13 cellular contexts compared by ENCODE assay signal in genomic region chr18:54822872-54823845, GRCh38. TPM values are rescaled to one million over a fixed set of nuclear protein-coding genes. Genes with fewer than 3 reads are reported as not detected.
A peak's percentile ranks its signal among the peaks of the same experiment; 100 is the strongest.
DNase-seq lines count a peak whose midpoint lies in the region; ATAC-seq and TF ChIP-seq lines count a peak whose summit lies in the region.
"Had no signal": no experiment of that assay in that cellular context is flagged by ENCODE, and none has a peak within 500 bp of the region (broad histone marks: within the 10 kb centered on the region; RNA-seq: fewer than 3 reads in every experiment).

No MANE protein-coding gene starts in this region.

- peak overlapping the region; percentile 56 to 71 for H4K8ac ChIP-seq in IMR-90 (ENCODE audit: low read depth in 2 of 2, low read length in 2 of 2)

- peaks cover 6% of the 10 kb centered on the region for H3K4me1 Mint-ChIP-seq in activated CD4-positive, alpha-beta memory T cell treated with anti-CD3 and anti-CD28 coated beads, Interleukin-2, amount 10 ng/mL, durations not matched to agents 7 days and 5 days
- H3K4me1 Mint-ChIP-seq: IgD-negative memory B cell had no signal

- POLR2A ChIA-PET in AG04449 (lab: Yijun Ruan, JAX) = interaction anchor here (0.6 to 0.7 kb wide), 2 partner anchors 18 to 143 kb away, joined by 3 read pairs; no protein-coding TSS in a partner anchor
- POLR2A ChIA-PET in IMR-90 (lab: Charles Lee; ENCODE audit: unreplicated experiment) = no interaction called here
- POLR2A ChIA-PET in activated CD4-positive, alpha-beta memory T cell treated with anti-CD3 and anti-CD28 coated beads, Interleukin-2, amount 10 ng/mL, durations not matched to agents 7 days and 5 days (lab: Charles Lee) = no interaction called here

- H3K4me2 ChIP-seq in IMR-90 (ENCODE audit: low read depth, low read length) = peak overlapping the region; percentile 64

- H3K9me3 ChIP-seq in IMR-90 (ENCODE audit: control insufficient read depth, insufficient read depth, low read length) (no peaks in the 10 kb centered on the region), stomach (no peaks in the 10 kb centered on the region)
- H3K9me3 ChIP-seq: heart right ventricle had no signal

- dilution Hi-C loops in IMR-90 (cut with HindIII; ENCODE audit: low sequenced_read_pairs, unreplicated experiment) = no loop called here

- H3K14ac ChIP-seq in IMR-90 (replicated peaks; ENCODE audit: low read depth, low read length) = peak overlapping the region; percentile 64; the same call in 1 of the 2 replicates

- TF ChIP-seq CTCF in AG04449 (IDR thresholded peaks at IDR 0.05; ENCODE audit: insufficient read depth, low read length, missing control alignments) (no peak), IMR-90 (conservative IDR thresholded peaks at IDR 0.05; ENCODE audit: low read depth, low read length) (no peak), stomach (IDR thresholded peaks at IDR 0.05) (no peak)

- peak overlapping the region; percentile 98 for H3K18ac ChIP-seq in IMR-90 (ENCODE audit: low read depth, low read length)

- H3K4ac ChIP-seq in IMR-90 (ENCODE audit: low read depth, low read length) = peak overlapping the region; percentile 38; the same call in 1 of the 2 replicates

- peak overlapping the region; percentile 40; the same call in 1 of the 2 replicates for H4K91ac ChIP-seq in IMR-90 (ENCODE audit: insufficient read depth, low read depth, low read length)

- BruUV-seq in IMR-90 (replicated peaks; lab: Mats Ljungman, UMichigan) = no TSS peak

- H3K23ac ChIP-seq in IMR-90 (ENCODE audit: low read depth, low read length) = peak overlapping the region; percentile 66; the same call in 1 of the 2 replicates

- peaks cover 5% of the 10 kb centered on the region for H3K4me1 ChIP-seq in IMR-90 (ENCODE audit: control insufficient read depth, insufficient read depth, low read length)
- H3K4me1 ChIP-seq in stomach = peaks cover 0 to 9% (median 6%) of the 10 kb centered on the region in 4 donors

- H4K20me1 ChIP-seq in IMR-90 (ENCODE audit: insufficient read depth, low read length) = no peaks in the 10 kb centered on the region

- H3K9ac ChIP-seq in IMR-90 (ENCODE audit: low read depth, low read length) = no peak overlapping the region

- no peak for TF ChIP-seq POLR2A in IMR-90 (IDR thresholded peaks at IDR 0.05; ENCODE audit: low read depth, low read length)
- TF ChIP-seq POLR2A in stomach (IDR thresholded peaks at IDR 0.05) = no peak

- CTCF ChIA-PET in AG04449 (lab: Yijun Ruan, JAX) (no interaction called here), IMR-90 (lab: Yijun Ruan, JAX) (no interaction called here)
- CTCF ChIA-PET in activated CD4-positive, alpha-beta memory T cell treated with anti-CD3 and anti-CD28 coated beads, Interleukin-2, amount 10 ng/mL, durations not matched to agents 7 days and 5 days (lab: Charles Lee) = no interaction called here

- H3K4me3 ChIP-seq in AG04449 (ENCODE audit: low read depth, low read length) (no peak overlapping the region), IMR-90 (ENCODE audit: insufficient read depth, low read depth, low read length) (no peak overlapping the region), stomach (no peak overlapping the region)
- H3K4me3 ChIP-seq: heart right ventricle had no signal

- peak; percentile 84 for DNase-seq in AG04449 (ENCODE audit: low read depth, low spot score)
- DNase-seq in IMR-90 = peak; percentile 92
- peak; percentile 100 for DNase-seq in amniotic epithelial cell (ENCODE audit: low read depth)
- peak; percentile 100 for DNase-seq in iris pigment epithelial cell (ENCODE audit: low read depth)
- DNase-seq in activated CD4-positive, alpha-beta memory T cell treated with anti-CD3 and anti-CD28 coated beads, Interleukin-2, amount 10 ng/mL, durations not matched to agents 7 days and 5 days = no peak
- DNase-seq in GOT3 (lab: John Stamatoyannopoulos, UW) = no peak
- no peak for DNase-seq in stomach
- no peak for DNase-seq in activated CD4-positive, alpha-beta T cell treated with anti-CD3 and anti-CD28 coated beads, Interleukin-2, amount 50 U/mL, for 1 hour
- DNase-seq: heart right ventricle, NCI-H510A had no signal

- H3K4me3 Mint-ChIP-seq in activated CD4-positive, alpha-beta memory T cell treated with anti-CD3 and anti-CD28 coated beads, Interleukin-2, amount 10 ng/mL, durations not matched to agents 7 days and 5 days = no peak overlapping the region
- H3K4me3 Mint-ChIP-seq: IgD-negative memory B cell; T-helper 1 cell treated with Interleukin-12 subunit alpha and Interleukin-12 subunit beta and Interleukin-4 antibody, amounts not matched to agents 30 μg/mL and 1 μg/mL, for 36 hours had no signal

- no peaks in the 10 kb centered on the region for H3K36me3 Mint-ChIP-seq in activated CD4-positive, alpha-beta memory T cell treated with anti-CD3 and anti-CD28 coated beads, Interleukin-2, amount 10 ng/mL, durations not matched to agents 7 days and 5 days (ENCODE audit: low read depth)
- H3K36me3 Mint-ChIP-seq: IgD-negative memory B cell had no signal

- no peak overlapping the region for H2AK5ac ChIP-seq in IMR-90 (ENCODE audit: low read depth, low read length)

- intact Hi-C loops in IMR-90 (cut with micrococcal nuclease) (no loop called here), stomach (cut with DNase I; ENCODE audit: low total_unique reads) (no loop called here)

- H2BK120ac ChIP-seq in IMR-90 (ENCODE audit: low read depth, low read length) = peak overlapping the region; percentile 74

- H2BK20ac ChIP-seq in IMR-90 (ENCODE audit: low read depth, low read length) = peak overlapping the region; percentile 66; the same call in 1 of the 2 replicates

- no peaks in the 10 kb centered on the region for H3K79me1 ChIP-seq in IMR-90 (ENCODE audit: low read depth in 1 of 2, low read length in 2 of 2)

- no peaks in the 10 kb centered on the region for H3K9me3 Mint-ChIP-seq in activated CD4-positive, alpha-beta memory T cell treated with anti-CD3 and anti-CD28 coated beads, Interleukin-2, amount 10 ng/mL, durations not matched to agents 7 days and 5 days
- H3K9me3 Mint-ChIP-seq: T-helper 1 cell treated with Interleukin-12 subunit alpha and Interleukin-12 subunit beta and Interleukin-4 antibody, amounts not matched to agents 30 μg/mL and 1 μg/mL, for 36 hours had no signal

- no peak overlapping the region for H2AFZ ChIP-seq in IMR-90 (replicated peaks; ENCODE audit: low read length, poor library complexity)

- H2BK5ac ChIP-seq in IMR-90 (ENCODE audit: low read depth, low read length, poor library complexity, severe bottlenecking) = peak overlapping the region; percentile 84

- ATAC-seq in IMR-90 (ENCODE audit: low read depth) = peak; percentile 92
- ATAC-seq: heart right ventricle had no signal

- H3K27me3 ChIP-seq in IMR-90 (ENCODE audit: control insufficient read depth, insufficient read depth, low read length) (no peaks in the 10 kb centered on the region; the same call in 1 of the 2 replicates), stomach (no peaks in the 10 kb centered on the region)

- H2AK9ac ChIP-seq in IMR-90 (replicated peaks; ENCODE audit: low read depth, low read length, poor library complexity) = no peak overlapping the region

- H4K5ac ChIP-seq in IMR-90 (ENCODE audit: low read depth, low read length) = peak overlapping the region; percentile 82

- in situ Hi-C loops in IMR-90 (cut with MboI; ENCODE audit: low sequenced_read_pairs) = no loop called here

- peaks cover 2% of the 10 kb centered on the region; the same call in 1 of the 2 replicates for H3K9me1 ChIP-seq in IMR-90 (ENCODE audit: insufficient read depth, low read length)

- TF ChIP-seq EP300 in stomach (IDR thresholded peaks at IDR 0.05) = no peak

- H3K27ac ChIP-seq in IMR-90 (ENCODE audit: insufficient read depth, low read length) (peak overlapping the region; percentile 90; the same call in 1 of the 2 replicates), stomach (peak overlapping the region in 1 of 5 donors; percentile 4)
- H3K27ac ChIP-seq: C4-2B, heart right ventricle had no signal

- H3K27me3 Mint-ChIP-seq in activated CD4-positive, alpha-beta memory T cell treated with anti-CD3 and anti-CD28 coated beads, Interleukin-2, amount 10 ng/mL, durations not matched to agents 7 days and 5 days = peaks cover 3% of the 10 kb centered on the region

- H3K36me3 ChIP-seq in IMR-90 (ENCODE audit: control insufficient read depth, insufficient read depth, low read length) (no peaks in the 10 kb centered on the region), stomach (no peaks in the 10 kb centered on the region)
- H3K36me3 ChIP-seq: heart right ventricle had no signal

- TF ChIP-seq RAD21 in IMR-90 (IDR thresholded peaks at IDR 0.05; ENCODE audit: low read length) = no peak

- H3K56ac ChIP-seq in IMR-90 (ENCODE audit: extremely low read depth, insufficient read depth, low read length) = 0 out of 2 replicates have a peak overlapping the region, but pooled peaks have one; percentile 59

- H3K27ac Mint-ChIP-seq in activated CD4-positive, alpha-beta memory T cell treated with anti-CD3 and anti-CD28 coated beads, Interleukin-2, amount 10 ng/mL, durations not matched to agents 7 days and 5 days = no peak overlapping the region
- H3K27ac Mint-ChIP-seq: IgD-negative memory B cell; T-helper 1 cell treated with Interleukin-12 subunit alpha and Interleukin-12 subunit beta and Interleukin-4 antibody, amounts not matched to agents 30 μg/mL and 1 μg/mL, for 36 hours had no signal

- peak overlapping the region; percentile 61; the same call in 1 of the 3 replicates for H2BK15ac ChIP-seq in IMR-90 (ENCODE audit: low read depth, low read length)

- WGBS in IMR-90 (ENCODE audit: extremely low coverage in 2 of 2, insufficient read length in 1 of 2), 2 experiments = no CpG with 5 or more reads among the region's 6 CpGs
- 66 to 76% (median 73%) methylated on average over 6 of the region's 6 CpGs for WGBS in stomach, 5 donors

TF ChIP-seq in IMR-90, 13 proteins besides CTCF, POLR2A, EP300 and RAD21 (continues in another document):
- TF ChIP-seq FOS (IDR thresholded peaks at IDR 0.05; ENCODE audit: low read depth, low read length) (no peak), USF2 (IDR thresholded peaks at IDR 0.05; ENCODE audit: low read depth, low read length) (no peak)

RNA-seq across cellular contexts. Expression of gene RAB27B, which starts 5.1 kb away (rescaled TPM):
- 1.3 and 1.7 TPM in 2 replicates for total RNA-seq in IMR-90 (2012; rRNA removed)
- polyA plus RNA-seq in IMR-90 (2012; rRNA removed) = 0.06 and 0.24 TPM in 2 replicates
- polyA plus RNA-seq in IMR-90 (2012; cell fraction: cytosol; rRNA removed) = 0.01 and 0.03 TPM in 2 replicates
- 0.01 and 0.15 TPM in 2 replicates for polyA plus RNA-seq in IMR-90 (2012; cell fraction: nucleus; rRNA removed; ENCODE audit: low replicate concordance)
- 1 to 10 TPM; 5.0 to 5.2 TPM for total RNA-seq in activated CD4-positive, alpha-beta memory T cell treated with anti-CD3 and anti-CD28 coated beads, Interleukin-2, amount 10 ng/mL, durations not matched to agents 7 days and 5 days
- 100 to 1,000 TPM in 1 of 5 donors, 10 to 100 TPM in 3, 1 to 10 TPM in 1; 1.8 to 102 (median 24.9) TPM for total RNA-seq in stomach
- polyA plus RNA-seq in stomach = 10 to 100 TPM in 2 of 3 donors, 1 to 10 TPM in 1; 4.9 to 23.2 (median 10.5) TPM

Comparison
In these comparisons a context has a peak if more than half of its experiments do, and no peak if none do; other contexts are left out.
1. DNase-seq: peak in AG04449 (single experiment), IMR-90 (single experiment), amniotic epithelial cell (single experiment) and iris pigment epithelial cell (single experiment); none in activated CD4-positive, alpha-beta memory T cell treated with anti-CD3 and anti-CD28 coated beads, Interleukin-2, amount 10 ng/mL, durations not matched to agents 7 days and 5 days (single experiment), GOT3 (single experiment), stomach (single experiment) and activated CD4-positive, alpha-beta T cell treated with anti-CD3 and anti-CD28 coated beads, Interleukin-2, amount 50 U/mL, for 1 hour (single experiment).